Comparison of ENCODE assay signal across 8 cellular contexts in genomic region chr1:155324041-155324716, GRCh38. TPM values are rescaled to one million over a fixed set of nuclear protein-coding genes. Genes with fewer than 3 reads are reported as not detected.
A peak's percentile ranks its signal among the peaks of the same experiment; 100 is the strongest.
DNase-seq lines count a peak whose midpoint lies in the region; ATAC-seq and TF ChIP-seq lines count a peak whose summit lies in the region.

No MANE protein-coding gene starts in this region.

- H3K9me3 Mint-ChIP-seq in CD8-positive, alpha-beta memory T cell, result no peaks in the 10 kb centered on the region
- no peaks in the 10 kb centered on the region for H3K9me3 Mint-ChIP-seq in effector memory CD8-positive, alpha-beta T cell

- peak overlapping the region in 1 of 2 experiments; percentile 99 for H3K14ac ChIP-seq in mesenchymal stem cell (ENCODE audit: low read length in 2 of 2)

- peaks cover 9% of the 10 kb centered on the region for H3K4me1 ChIP-seq in CD8-positive, alpha-beta memory T cell (ENCODE audit: insufficient read depth, low read length)
- H3K4me1 ChIP-seq in mesenchymal stem cell (ENCODE audit: control insufficient read depth, insufficient read depth, low read depth, low read length), result peaks cover 34% of the 10 kb centered on the region

- H2BK12ac ChIP-seq in mesenchymal stem cell (ENCODE audit: low read length in 2 of 2), result peak overlapping the region in 1 of 2 experiments; percentile 95

- ATAC-seq in effector memory CD8-positive, alpha-beta T cell (replicated peaks), result peak; percentile 81

- no peaks in the 10 kb centered on the region for H3K36me3 ChIP-seq in CD8-positive, alpha-beta memory T cell (ENCODE audit: insufficient read depth, low read length)
- H3K36me3 ChIP-seq in mesenchymal stem cell (ENCODE audit: control insufficient read depth in 1 of 2, insufficient read depth in 2 of 2, low read depth in 1 of 2, low read length in 2 of 2), result peaks cover 39 to 51% of the 10 kb centered on the region in 2 experiments

- H2BK15ac ChIP-seq in mesenchymal stem cell (ENCODE audit: low read depth, poor library complexity, severe bottlenecking), result peak overlapping the region; percentile 82

- H4K8ac ChIP-seq in mesenchymal stem cell (ENCODE audit: low read length), result peak overlapping the region; percentile 92

- H3K4me2 ChIP-seq in mesenchymal stem cell (ENCODE audit: low read length, poor library complexity, severe bottlenecking), result peak overlapping the region; percentile 96

- under 1% methylated on average over 30 of the region's 44 CpGs for WGBS in mesenchymal stem cell

- H3K27ac Mint-ChIP-seq in CD8-positive, alpha-beta memory T cell, result peak overlapping the region in 7 of 8 donors; percentile 62 to 95 (median 89)
- peak overlapping the region; percentile 33 to 88 for H3K27ac Mint-ChIP-seq in effector memory CD8-positive, alpha-beta T cell

- H3K9me3 ChIP-seq in CD8-positive, alpha-beta memory T cell (ENCODE audit: low read length), result no peaks in the 10 kb centered on the region
- H3K9me3 ChIP-seq in mesenchymal stem cell (ENCODE audit: control insufficient read depth, low read length), result no peaks in the 10 kb centered on the region

- H3K4ac ChIP-seq in mesenchymal stem cell (ENCODE audit: low read depth in 1 of 2, low read length in 2 of 2), result peak overlapping the region in 1 of 2 experiments; percentile 98

- H3K27ac ChIP-seq in CD8-positive, alpha-beta memory T cell (ENCODE audit: low read depth, low read length), result peak overlapping the region; percentile 81
- H3K27ac ChIP-seq in mesenchymal stem cell (ENCODE audit: low read length, poor library complexity, severe bottlenecking), result peak overlapping the region; percentile 96

- peaks cover 22 to 41% (median 27%) of the 10 kb centered on the region in 3 donors for H3K4me1 Mint-ChIP-seq in CD8-positive, alpha-beta memory T cell
- peaks cover 22 to 25% of the 10 kb centered on the region in 2 donors for H3K4me1 Mint-ChIP-seq in effector memory CD8-positive, alpha-beta T cell (ENCODE audit: low read depth in 2 of 2)

- no peaks in the 10 kb centered on the region for H3K27me3 ChIP-seq in CD8-positive, alpha-beta memory T cell (ENCODE audit: insufficient read depth, low read length, poor library complexity, severe bottlenecking)
- no peaks in the 10 kb centered on the region for H3K27me3 ChIP-seq in mesenchymal stem cell (ENCODE audit: control insufficient read depth in 1 of 2, insufficient read depth in 1 of 2, low read length in 2 of 2)

- H3K4me3 ChIP-seq in CD8-positive, alpha-beta memory T cell (ENCODE audit: low read length), result peak overlapping the region; percentile 97
- peak overlapping the region; percentile 63 to 97 for H3K4me3 ChIP-seq in mesenchymal stem cell (ENCODE audit: insufficient read depth in 1 of 2, low read depth in 1 of 2, low read length in 2 of 2)

- peak overlapping the region; percentile 61 for H2BK5ac ChIP-seq in mesenchymal stem cell (ENCODE audit: low read depth, low read length, poor library complexity, severe bottlenecking)

- peaks cover 0 to 8% (median 0%) of the 10 kb centered on the region in 3 donors for H3K36me3 Mint-ChIP-seq in CD8-positive, alpha-beta memory T cell
- peaks cover 11% of the 10 kb centered on the region for H3K36me3 Mint-ChIP-seq in effector memory CD8-positive, alpha-beta T cell (ENCODE audit: insufficient read depth)

- peak overlapping the region; percentile 88 to 96 (median 89) for H3K4me3 Mint-ChIP-seq in CD8-positive, alpha-beta memory T cell
- peak overlapping the region; percentile 83 to 90 for H3K4me3 Mint-ChIP-seq in effector memory CD8-positive, alpha-beta T cell

- peak overlapping the region; percentile 1 for H4K91ac ChIP-seq in mesenchymal stem cell (ENCODE audit: low read length)

- no peak overlapping the region for H2AK5ac ChIP-seq in mesenchymal stem cell (ENCODE audit: low read length, severe bottlenecking)

- H3K23ac ChIP-seq in mesenchymal stem cell (ENCODE audit: low read length in 2 of 2), result peak overlapping the region in 1 of 2 experiments; percentile 86

- no peak for TF ChIP-seq CTCF in GM20000 (IDR thresholded peaks at IDR 0.05; ENCODE audit: extremely low read depth, missing control alignments)

- peaks cover 0 to 2% of the 10 kb centered on the region in 2 donors for H3K27me3 Mint-ChIP-seq in CD8-positive, alpha-beta memory T cell
- H3K27me3 Mint-ChIP-seq in effector memory CD8-positive, alpha-beta T cell, result no peaks in the 10 kb centered on the region

- H2BK120ac ChIP-seq in mesenchymal stem cell (ENCODE audit: low read depth, low read length), result peak overlapping the region; percentile 94

- CTCF ChIA-PET in CD8-positive, alpha-beta memory T cell (lab: Charles Lee), result interaction anchor here (0.6 to 6.0 kb wide), 21 partner anchors 10 to 1351 kb away, joined by 3 to 116 read pairs (median 5); partner anchors contain the start of genes CLK2, ENTREP3, FDPS and HCN3

- peak overlapping the region; percentile 94 for H3K9ac ChIP-seq in mesenchymal stem cell (ENCODE audit: low read length)

- H3K79me1 ChIP-seq in mesenchymal stem cell (replicated peaks; ENCODE audit: low read length, poor library complexity, severe bottlenecking), result peaks cover 36% of the 10 kb centered on the region

- POLR2A ChIA-PET in CD8-positive, alpha-beta memory T cell (lab: Charles Lee), result interaction anchor here (0.8 to 1.4 kb wide), 5 partner anchors 16 to 115 kb away, joined by 3 to 8 read pairs (median 4); partner anchors contain the start of gene FDPS

- H2AFZ ChIP-seq in mesenchymal stem cell (ENCODE audit: low read depth, low read length), result peak overlapping the region; percentile 68

- peak overlapping the region; percentile 83 to 98 for H3K18ac ChIP-seq in mesenchymal stem cell (ENCODE audit: low read depth in 1 of 2, low read length in 2 of 2)

- peak; percentile 83 to 91 (median 87) for DNase-seq in CD8-positive, alpha-beta memory T cell
- peak; percentile 96 for DNase-seq in GM20000 (ENCODE audit: low spot score)
- peak; percentile 97 for DNase-seq in HT1080 (ENCODE audit: low read depth)
- peak; percentile 95 to 96 for DNase-seq in NOMO-1 (lab: John Stamatoyannopoulos, UW; ENCODE audit: unreplicated experiment in 2 of 2)
- DNase-seq in activated CD8-positive, alpha-beta memory T cell treated with anti-CD3 and anti-CD28 coated beads for 48 hours (ENCODE audit: low read depth in 2 of 3, low spot score in 2 of 3), result peak; percentile 77 to 84 (median 79)
- peak; percentile 79 to 80 (median 80) for DNase-seq in effector memory CD8-positive, alpha-beta T cell
- DNase-seq in mesenchymal stem cell, result peak; percentile 98
- peak; percentile 88 for DNase-seq in stimulated activated CD8-positive, alpha-beta memory T cell treated with anti-CD3 and anti-CD28 coated beads, Interleukin-12 subunit alpha, Interleukin-12 subunit beta, amount 100 ng/mL, for 24 hours (ENCODE audit: extremely low read depth)

RNA-seq across cellular contexts. Expression of gene RUSC1, which starts 3.5 kb away (rescaled TPM):
- 10 to 100 TPM; 31.3 to 32.8 TPM for total RNA-seq in CD8-positive, alpha-beta memory T cell
- polyA plus RNA-seq in CD8-positive, alpha-beta memory T cell, result 9.8 TPM
- total RNA-seq in HT1080 (2014; rRNA removed; shearing (Covaris generic)), result 40.1 and 46.7 TPM in 2 replicates
- polyA plus RNA-seq in HT1080 (2015; cell fraction: cytosol; rRNA removed), result 44.1 and 47.2 TPM in 2 replicates
- polyA plus RNA-seq in HT1080 (2015; cell fraction: nucleus; rRNA removed), result 54.9 and 57.1 TPM in 2 replicates
- polyA plus RNA-seq in mesenchymal stem cell (2013, experiment 1 of 2), result 33.3 TPM
- polyA plus RNA-seq in mesenchymal stem cell (2013, experiment 2 of 2), result 32.2 TPM

RNA-seq across cellular contexts. Expression of gene FDPS, which starts 15.5 kb away (rescaled TPM):
- 100 to 1,000 TPM; 194 to 199 TPM for total RNA-seq in CD8-positive, alpha-beta memory T cell
- 126 TPM for polyA plus RNA-seq in CD8-positive, alpha-beta memory T cell
- 233 and 262 TPM in 2 replicates for total RNA-seq in HT1080 (2014; rRNA removed; shearing (Covaris generic))
- 177 and 182 TPM in 2 replicates for polyA plus RNA-seq in HT1080 (2015; cell fraction: cytosol; rRNA removed)
- 238 and 245 TPM in 2 replicates for polyA plus RNA-seq in HT1080 (2015; cell fraction: nucleus; rRNA removed)
- polyA plus RNA-seq in mesenchymal stem cell (2013, experiment 1 of 2), result 478 TPM
- 472 TPM for polyA plus RNA-seq in mesenchymal stem cell (2013, experiment 2 of 2)

RNA-seq across cellular contexts. Expression of gene PKLR, which starts 22.9 kb away (rescaled TPM):
- not detected for total RNA-seq in CD8-positive, alpha-beta memory T cell
- polyA plus RNA-seq in CD8-positive, alpha-beta memory T cell, result not detected
- total RNA-seq in HT1080 (2014; rRNA removed; shearing (Covaris generic)), result not detected in 2 replicates
- polyA plus RNA-seq in HT1080 (2015; cell fraction: cytosol; rRNA removed), result not detected in 2 replicates
- 0.07 TPM in 1 of 2 replicates, not detected in the other for polyA plus RNA-seq in HT1080 (2015; cell fraction: nucleus; rRNA removed)
- polyA plus RNA-seq in mesenchymal stem cell (2013, experiment 1 of 2), result not detected
- polyA plus RNA-seq in mesenchymal stem cell (2013, experiment 2 of 2), result 0.01 TPM

RNA-seq across cellular contexts. Expression of gene HCN3, which starts 46.9 kb away (rescaled TPM):
- total RNA-seq in CD8-positive, alpha-beta memory T cell, result 1 to 10 TPM; 3.2 to 3.7 TPM
- 0.18 TPM for polyA plus RNA-seq in CD8-positive, alpha-beta memory T cell
- 0.84 and 1.1 TPM in 2 replicates for total RNA-seq in HT1080 (2014; rRNA removed; shearing (Covaris generic))
- polyA plus RNA-seq in HT1080 (2015; cell fraction: cytosol; rRNA removed), result 0.77 and 1.1 TPM in 2 replicates
- 7.4 and 9.9 TPM in 2 replicates for polyA plus RNA-seq in HT1080 (2015; cell fraction: nucleus; rRNA removed)
- 2.0 TPM for polyA plus RNA-seq in mesenchymal stem cell (2013, experiment 1 of 2)
- polyA plus RNA-seq in mesenchymal stem cell (2013, experiment 2 of 2), result 1.9 TPM

RNA-seq across cellular contexts. Expression of gene CLK2, which starts 50.9 kb away (rescaled TPM):
- total RNA-seq in CD8-positive, alpha-beta memory T cell, result 10 to 100 TPM; 78.3 to 79.8 TPM
- 20.2 TPM for polyA plus RNA-seq in CD8-positive, alpha-beta memory T cell
- 19.1 and 26.0 TPM in 2 replicates for total RNA-seq in HT1080 (2014; rRNA removed; shearing (Covaris generic))
- polyA plus RNA-seq in HT1080 (2015; cell fraction: cytosol; rRNA removed), result 19.1 and 20.9 TPM in 2 replicates
- polyA plus RNA-seq in HT1080 (2015; cell fraction: nucleus; rRNA removed), result 228 and 249 TPM in 2 replicates
- polyA plus RNA-seq in mesenchymal stem cell (2013, experiment 1 of 2), result 35.0 TPM
- 34.0 TPM for polyA plus RNA-seq in mesenchymal stem cell (2013, experiment 2 of 2)

Comparison
In these comparisons a context has a peak if more than half of its experiments do, and no peak if none do; other contexts are left out.
1. Peak in every context shown above with its lines: DNase-seq, ATAC-seq, H3K4me3 ChIP-seq and H3K27ac ChIP-seq.